In the genomic region with DNA sequence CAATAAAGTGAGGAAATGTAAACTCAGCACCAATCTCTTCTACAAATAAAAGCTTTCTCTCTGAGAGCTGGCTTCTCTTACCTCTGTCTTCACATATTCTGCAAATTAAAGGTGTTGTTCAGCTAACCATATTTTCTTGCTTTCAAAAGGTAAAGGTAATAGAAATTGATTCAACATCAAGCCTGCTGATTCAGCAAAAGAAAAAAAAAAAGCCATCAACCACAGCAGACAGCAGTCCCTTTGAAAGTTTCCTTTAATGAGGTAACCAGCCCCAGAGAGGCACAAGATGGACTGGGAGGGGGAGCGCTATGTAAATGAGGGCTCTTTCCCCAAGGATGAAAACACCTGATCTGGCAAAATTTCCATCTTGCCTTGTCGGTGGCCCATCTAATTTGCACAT, we compare ENCODE assay signal across 32 cellular contexts.
"Had no signal": no experiment of that assay in that cellular context is flagged by ENCODE, and none has a peak within 500 bp of the region (broad histone marks: within the 10 kb centered on the region; RNA-seq: fewer than 3 reads in every experiment).

No MANE protein-coding gene starts in this region.

- H3K36me3 ChIP-seq: breast epithelium had no signal

- FAIRE-seq: astrocyte, RCC 7860 had no signal

- H3K27me3 ChIP-seq: body of pancreas, breast epithelium had no signal

- H3K4me1 ChIP-seq: body of pancreas, breast epithelium had no signal

- H3K27ac ChIP-seq: body of pancreas, breast epithelium, PC-9, VCaP had no signal

- H3K4me2 ChIP-seq: PC-9 had no signal

- ATAC-seq: activated CD8-positive, alpha-beta T cell treated with anti-CD3 and anti-CD28 coated beads for 36 hours; activated T-cell treated with anti-CD3 and anti-CD28 coated beads, Interleukin-2, amount 50 U/mL, for 72 hours; activated T-helper 17 cell treated with anti-CD3 and anti-CD28 coated beads, Interleukin-2, amount 50 U/mL, for 72 hours; body of pancreas had no signal

- H3K9me3 ChIP-seq: body of pancreas, breast epithelium had no signal

- H3K4me3 ChIP-seq: body of pancreas, breast epithelium, PC-9 had no signal

- DNase-seq: activated B cell treated with CpG ODN at 0.5 μM for 24 hours; activated CD4-positive, alpha-beta T cell treated with anti-CD3 and anti-CD28 coated beads for 1 hour; activated CD4-positive, alpha-beta T cell treated with anti-CD3 and anti-CD28 coated beads for 48 hours; activated CD4-positive, alpha-beta T cell treated with anti-CD3 and anti-CD28 coated beads, Interleukin-2, amount 50 U/mL, for 4 hours; activated CD8-positive, alpha-beta T cell treated with anti-CD3 and anti-CD28 coated beads for 36 hours; activated effector memory CD4-positive, alpha-beta T cell treated with anti-CD3 and anti-CD28 coated beads, Interleukin-2, amount 50 U/mL, for 16 hours; activated naive CD4-positive, alpha-beta T cell treated with Interleukin-2 at 50 U/mL for 16 hours; activated naive CD8-positive, alpha-beta T cell treated with anti-CD3 and anti-CD28 coated beads, Interleukin-2, amount 10 ng/mL, durations not matched to agents 7 days and 5 days; activated T-cell treated with anti-CD3 and anti-CD28 coated beads, Interleukin-2, amount 50 U/mL, for 1 hour; activated T-cell treated with anti-CD3 and anti-CD28 coated beads, Interleukin-2, amount 50 U/mL, for 72 hours; body of pancreas; Karpas-422; NCI-H1105; NCI-H1417 treated with DMSO at 0.1 percent for 48 hours; NCI-H187 treated with DMSO at 0.1 percent for 48 hours; NCI-H2081; NCI-H2171 treated with DMSO at 0.1 percent for 48 hours; NCI-H2227 treated with DMSO at 0.1 percent for 48 hours; NCI-H446; NCI-H510A treated with DMSO at 0.1 percent for 48 hours; NCI-H748 treated with DMSO at 0.1 percent for 48 hours; PC-9; Right ventricle myocardium superior; SW 1271; T-helper 1 cell; T-helper 2 cell; T-helper 9 cell had no signal

- H2AFZ ChIP-seq: PC-9 had no signal
